Comparison of ENCODE assay signal across 20 cellular contexts in genomic region chr5:120255214-120255613, GRCh38.
DNase-seq lines count a peak whose midpoint lies in the region; ATAC-seq and TF ChIP-seq lines count a peak whose summit lies in the region.
"Had no signal": no experiment of that assay in that cellular context is flagged by ENCODE, and none has a peak within 500 bp of the region (broad histone marks: within the 10 kb centered on the region; RNA-seq: fewer than 3 reads in every experiment).

No MANE protein-coding gene starts in this region.

- no peak for TF ChIP-seq CTCF in HCT116 (IDR thresholded peaks at IDR 0.05 in 2 of 3, conservative IDR thresholded peaks at IDR 0.05 in 1 of 3; ENCODE audit: borderline replicate concordance in 1 of 3, insufficient read depth in 1 of 3, low read depth in 2 of 3, low read length in 2 of 3)
- TF ChIP-seq CTCF in astrocyte of the spinal cord (IDR thresholded peaks at IDR 0.05; ENCODE audit: low read depth, low read length) = no peak

- TF ChIP-seq POLR2A in HCT116 (IDR thresholded peaks at IDR 0.05; ENCODE audit: borderline replicate concordance, extremely low read depth, insufficient read depth, insufficient read length) = no peak

- intact Hi-C loops in HCT116 (cut with micrococcal nuclease) = no loop called here

- H3K36me3 ChIP-seq in HCT116 (ENCODE audit: control insufficient read depth in 1 of 2, insufficient read depth in 2 of 2, low read length in 2 of 2) = no peaks in the 10 kb centered on the region

- no peak overlapping the region for H3K4me2 ChIP-seq in HCT116 (ENCODE audit: low read length)

- H3K79me2 ChIP-seq in HCT116 (ENCODE audit: insufficient read depth, low read length) = no peaks in the 10 kb centered on the region

- in situ Hi-C loops in astrocyte of the spinal cord (cut with HindIII; ENCODE audit: low sequenced_read_pairs) = no loop called here

- RAD21 ChIA-PET in HCT116 (lab: Charles Lee; ENCODE audit: low non-redundant PET in 1 of 2, low total read pairs in 2 of 2, uncharacterized antibody in 2 of 2, unreplicated experiment in 2 of 2) = no interaction called here

- ATAC-seq in HCT116 = no peak
- ATAC-seq in HG03575 (IDR thresholded peaks at IDR 0.05; ENCODE audit: extremely low read depth, insufficient number of reproducible peaks, low FRiP score, unreplicated experiment) = peak; percentile 45
- no peak for ATAC-seq in HG03442 (IDR thresholded peaks at IDR 0.05; ENCODE audit: unreplicated experiment)
- no peak for ATAC-seq in GM21381 (IDR thresholded peaks at IDR 0.05; ENCODE audit: unreplicated experiment)
- ATAC-seq: CD8-positive, alpha-beta T cell; SK-N-SH treated with all-trans-retinoic acid at 6 μM for 48 hours had no signal

- no peak overlapping the region for H3K9ac ChIP-seq in HCT116 (ENCODE audit: low read length)

- H3K9me2 ChIP-seq in HCT116 (ENCODE audit: insufficient read depth) = no peaks in the 10 kb centered on the region; the same call in 1 of the 2 replicates

- CTCF ChIA-PET in HCT116 (lab: Charles Lee) = no interaction called here

- no peaks in the 10 kb centered on the region for H4K20me1 ChIP-seq in HCT116 (ENCODE audit: insufficient read depth)

- H3K27ac ChIP-seq in HCT116 (ENCODE audit: low read depth, low read length) = no peak overlapping the region
- H3K27ac ChIP-seq: 22Rv1 had no signal

- TF ChIP-seq RAD21 in HCT116 (IDR thresholded peaks at IDR 0.05; ENCODE audit: low read depth) = no peak

- DNase-seq in DMS53 (lab: John Stamatoyannopoulos, UW) (peak; percentile 60), DMS53 treated with DMSO at 0.1 percent for 48 hours (lab: John Stamatoyannopoulos, UW; ENCODE audit: unreplicated experiment) (no peak), HCT116 (ENCODE audit: low read depth, low spot score) (no peak), astrocyte of the spinal cord (ENCODE audit: low read depth, low spot score) (peak; percentile 16)
- no peak for DNase-seq in stimulated activated CD4-positive, alpha-beta T cell treated with anti-CD3 and anti-CD28 coated beads, Interleukin-4, amount 100 ng/mL, for 4 hours
- DNase-seq: CD8-positive, alpha-beta T cell; DMS79 treated with DMSO at 0.1 percent for 48 hours; H7; NCI-H1048; NCI-H1436 treated with DMSO at 0.1 percent for 48 hours; NCI-H2081; NCI-H510A; SHP77 treated with DMSO at 0.1 percent for 48 hours; T-helper 1 cell; T1000 had no signal

- POLR2A ChIA-PET in HCT116 (lab: Charles Lee) = no interaction called here

- no TSS peak for BruUV-seq in HCT116 (replicated peaks; lab: Mats Ljungman, UMichigan)

- no peaks in the 10 kb centered on the region for H3K4me1 ChIP-seq in HCT116 (ENCODE audit: control insufficient read depth in 1 of 2, insufficient read depth in 2 of 2, low read length in 2 of 2)

- no peaks in the 10 kb centered on the region for H3K27me3 ChIP-seq in HCT116 (ENCODE audit: insufficient read depth, low read length)

- H2AFZ ChIP-seq in HCT116 (ENCODE audit: low read depth, low read length, poor library complexity, severe bottlenecking) = peak overlapping the region; percentile 20

- no peaks in the 10 kb centered on the region for H3K9me3 ChIP-seq in HCT116 (ENCODE audit: control insufficient read depth in 1 of 2, insufficient read depth in 1 of 2, low read depth in 1 of 2, low read length in 2 of 2)

- no peak overlapping the region for H3K4me3 ChIP-seq in HCT116 (replicated peaks in 1 of 2; ENCODE audit: low read depth in 1 of 2, low read length in 2 of 2)
- no peak overlapping the region for H3K4me3 ChIP-seq in astrocyte of the spinal cord (ENCODE audit: low read depth, low read length)

TF ChIP-seq in HCT116, 20 proteins besides CTCF, POLR2A, EP300 and RAD21:
- no peak for TF ChIP-seq ELF1 (IDR thresholded peaks at IDR 0.05; ENCODE audit: borderline replicate concordance, low read depth)
- no peak for TF ChIP-seq POLR2AphosphoS5 (IDR thresholded peaks at IDR 0.05; ENCODE audit: low read depth, low read length)
- TF ChIP-seq EZH2 (IDR thresholded peaks at IDR 0.05) = no peak
- no peak for TF ChIP-seq ZBTB33 (IDR thresholded peaks at IDR 0.05; ENCODE audit: extremely low read depth, insufficient replicate concordance, low read length)
- no peak for TF ChIP-seq YY1 (IDR thresholded peaks at IDR 0.05; ENCODE audit: extremely low read depth, insufficient replicate concordance, low read depth, low read length)
- no peak for TF ChIP-seq REST (IDR thresholded peaks at IDR 0.05; ENCODE audit: low read depth)
- no peak for TF ChIP-seq JUND (IDR thresholded peaks at IDR 0.05)
- TF ChIP-seq FOSL1 (IDR thresholded peaks at IDR 0.05; ENCODE audit: low read depth) = no peak
- no peak for TF ChIP-seq EZH2phosphoT487 (IDR thresholded peaks at IDR 0.05; ENCODE audit: borderline replicate concordance)
- TF ChIP-seq ZNF274 (IDR thresholded peaks at IDR 0.05; ENCODE audit: low read depth, low read length) = no peak
- TF ChIP-seq MAX (IDR thresholded peaks at IDR 0.05) = no peak
- TF ChIP-seq CEBPB (IDR thresholded peaks at IDR 0.05; ENCODE audit: low read depth) = no peak
- TF ChIP-seq TCF7L2 (IDR thresholded peaks at IDR 0.05; ENCODE audit: borderline replicate concordance, extremely low read depth, insufficient read depth, insufficient read length) = no peak
- TF ChIP-seq SIN3A (IDR thresholded peaks at IDR 0.05; ENCODE audit: low read depth) = no peak
- TF ChIP-seq EGR1 (IDR thresholded peaks at IDR 0.05; ENCODE audit: low read depth) = no peak

Comparison
In these comparisons a context has a peak if more than half of its experiments do, and no peak if none do; other contexts are left out.
1. DNase-seq: peak in DMS53 (single experiment) and astrocyte of the spinal cord (single experiment); none in DMS53 treated with DMSO at 0.1 percent for 48 hours (single experiment), HCT116 (single experiment) and stimulated activated CD4-positive, alpha-beta T cell treated with anti-CD3 and anti-CD28 coated beads, Interleukin-4, amount 100 ng/mL, for 4 hours (0 of 2).